Comparison of ENCODE assay signal across 16 cellular contexts in genomic region chr3:107892960-107893359, GRCh38.
"Had no signal": no experiment of that assay in that cellular context is flagged by ENCODE, and none has a peak within 500 bp of the region (broad histone marks: within the 10 kb centered on the region; RNA-seq: fewer than 3 reads in every experiment).

No MANE protein-coding gene starts in this region.

- H3K4me3 ChIP-seq: hepatocyte, neural progenitor cell, pancreas, suprapubic skin, upper lobe of left lung had no signal

- ATAC-seq: activated T-cell treated with anti-CD3 and anti-CD28 coated beads, Interleukin-2, amount 50 U/mL, for 4 hours; left ventricle myocardium superior; pancreas; stimulated activated naive CD8-positive, alpha-beta T cell treated with anti-CD3 and anti-CD28 coated beads, Interleukin-15, Interleukin-2, amounts not matched to agents 100 U/mL and 50 U/mL, for 24 hours had no signal

- DNase-seq: activated CD4-positive, alpha-beta T cell treated with anti-CD3 and anti-CD28 coated beads, Interleukin-2, amount 50 U/mL, for 4 hours; activated CD4-positive, CD25-positive, alpha-beta regulatory T cell treated with anti-CD3 and anti-CD28 coated beads, Interleukin-2, amount 50 U/mL, for 72 hours; activated gamma-delta T cell treated with Interleukin-2 at 50 U/mL for 16 hours; activated naive CD8-positive, alpha-beta T cell treated with anti-CD3 and anti-CD28 coated beads for 36 hours; activated T-cell treated with anti-CD3 and anti-CD28 coated beads, Interleukin-2, amount 50 U/mL, for 4 hours; cerebellar nuclear complex; dermis blood vessel endothelial cell; left ventricle myocardium superior; pancreas; stimulated activated CD4-positive, alpha-beta T cell treated with anti-CD3 and anti-CD28 coated beads, Interleukin-4, amount 100 ng/mL, for 1 hour; stimulated activated CD8-positive, alpha-beta memory T cell treated with anti-CD3 and anti-CD28 coated beads, Interleukin-4, amount 100 ng/mL, for 48 hours; stimulated activated naive CD8-positive, alpha-beta T cell treated with anti-CD3 and anti-CD28 coated beads, Interleukin-15, Interleukin-2, amounts not matched to agents 100 U/mL and 50 U/mL, for 24 hours; upper lobe of left lung had no signal

- FAIRE-seq: pancreas had no signal
